Comparison of ENCODE assay signal across 23 cellular contexts in genomic region chr5:116502097-116502496, GRCh38.
DNase-seq lines count a peak whose midpoint lies in the region; ATAC-seq, FAIRE-seq and TF ChIP-seq lines count a peak whose summit lies in the region.
"Had no signal": no experiment of that assay in that cellular context is flagged by ENCODE, and none has a peak within 500 bp of the region (broad histone marks: within the 10 kb centered on the region; RNA-seq: fewer than 3 reads in every experiment).

No MANE protein-coding gene starts in this region.

- H3K14ac ChIP-seq in H9 (ENCODE audit: insufficient read depth, low read length) (no peak overlapping the region), H1 (ENCODE audit: insufficient read length) (no peak overlapping the region), trophoblast cell (ENCODE audit: low read length) (no peak overlapping the region)

- H4K12ac ChIP-seq in trophoblast cell (ENCODE audit: low read depth, low read length): no peak overlapping the region

- H3K79me2 ChIP-seq in H9 (ENCODE audit: insufficient read depth, low read length) (peaks cover 48% of the 10 kb centered on the region), H1 (ENCODE audit: control insufficient read depth in 1 of 2, insufficient read depth in 2 of 2, low read length in 2 of 2) (peaks cover 11 to 93% of the 10 kb centered on the region in 2 experiments; a peak in 3 of 4 replicates), trophoblast cell (ENCODE audit: control insufficient read depth, insufficient read depth, low read length, poor library complexity) (peaks cover 5% of the 10 kb centered on the region)

- no peak overlapping the region for H3K56ac ChIP-seq in H9 (ENCODE audit: insufficient read length, low read depth, low read length)
- H3K56ac ChIP-seq in H1 (replicated peaks; ENCODE audit: insufficient read length, low read depth, low read length): no peak overlapping the region

- H4K5ac ChIP-seq in H9 (ENCODE audit: insufficient read length, low read depth, low read length): no peak overlapping the region
- no peak overlapping the region for H4K5ac ChIP-seq in H1 (ENCODE audit: insufficient read length, low read depth, low read length)

- H4K91ac ChIP-seq in H9 (ENCODE audit: insufficient read length, low read depth, low read length): no peak overlapping the region
- no peak overlapping the region for H4K91ac ChIP-seq in H1 (replicated peaks; ENCODE audit: insufficient read length, low read length)
- H4K91ac ChIP-seq in trophoblast cell (ENCODE audit: low read depth, low read length): no peak overlapping the region

- peaks cover 45 to 78% (median 69%) of the 10 kb centered on the region in 3 experiments for H3K36me3 Mint-ChIP-seq in H9 (ENCODE audit: insufficient read depth in 1 of 3, low read depth in 3 of 3)

- no peak overlapping the region for H2AK5ac ChIP-seq in H9 (ENCODE audit: insufficient read length, low read length)
- H2AK5ac ChIP-seq in H1 (ENCODE audit: low read depth, low read length): no peak overlapping the region
- H2AK5ac ChIP-seq in trophoblast cell (ENCODE audit: low read length): no peak overlapping the region

- TF ChIP-seq EP300 in H1 (IDR thresholded peaks at IDR 0.05; ENCODE audit: borderline replicate concordance in 1 of 2, low read depth in 2 of 2, low read length in 2 of 2): no peak

- DNase-seq in H9: no peak
- peak in 4 of 7 donors; percentile 21 to 76 (median 55) for DNase-seq in adrenal gland
- no peak for DNase-seq in H1 (ENCODE audit: low read depth in 1 of 2, low spot score in 2 of 2)
- no peak for DNase-seq in trophoblast cell
- no peak for DNase-seq in cerebellar cortex (ENCODE audit: low spot score)
- DNase-seq in ecto neural progenitor cell (ENCODE audit: low spot score): no peak
- no peak for DNase-seq in kidney tubule cell (ENCODE audit: low spot score)
- DNase-seq: Caco-2; CD4-positive, alpha-beta T cell; DMS 273 treated with DMSO at 0.1 percent for 48 hours; DND-41; KG1; NCI-H1105; NCI-H146; NCI-H2029 treated with DMSO at 0.1 percent for 48 hours; NCI-H510A treated with DMSO at 0.1 percent for 48 hours; NCI-H774; NK-92 treated with Interleukin-12 subunit alpha and Interleukin-12 subunit beta, amount 100 ng/mL, for 24 hours; Peyer's patch had no signal

- H3K9ac ChIP-seq in H9 (ENCODE audit: extremely low read depth, insufficient read length, low read length) (no peak overlapping the region), H1 (replicated peaks in 1 of 4; ENCODE audit: extremely low read depth in 1 of 4, low read depth in 3 of 4, low read length in 3 of 4) (no peak overlapping the region), trophoblast cell (ENCODE audit: low read length) (no peak overlapping the region)

- H3K23me2 ChIP-seq in H9 (ENCODE audit: insufficient read length, low read depth, low read length, poor library complexity, severe bottlenecking) (no peaks in the 10 kb centered on the region), H1 (ENCODE audit: low read depth, low read length) (no peaks in the 10 kb centered on the region; the same call in 1 of the 2 replicates)

- H3K9me3 Mint-ChIP-seq in H9: no peaks in the 10 kb centered on the region
- H3K9me3 Mint-ChIP-seq: CD4-positive, alpha-beta T cell; GM23338 had no signal

- POLR2A ChIA-PET in H1 (lab: Charles Lee; ENCODE audit: partially characterized antibody): no interaction called here

- H3K4me2 ChIP-seq in H9 (ENCODE audit: insufficient read depth, insufficient read length, low read length): no peak overlapping the region
- no peak overlapping the region for H3K4me2 ChIP-seq in H1 (ENCODE audit: insufficient read depth in 1 of 2, low read depth in 2 of 2, low read length in 2 of 2)
- no peak overlapping the region for H3K4me2 ChIP-seq in trophoblast cell (ENCODE audit: low read length)
- H3K4me2 ChIP-seq: GM23338 had no signal

- H3K4ac ChIP-seq in H9 (ENCODE audit: low read depth, low read length) (no peak overlapping the region), H1 (replicated peaks; ENCODE audit: insufficient read length, low read depth, low read length) (no peak overlapping the region), trophoblast cell (ENCODE audit: low read depth, low read length) (peak overlapping the region; percentile 6)

- no peaks in the 10 kb centered on the region for H3K27me3 ChIP-seq in H9 (ENCODE audit: insufficient read depth, low read length)
- no peaks in the 10 kb centered on the region for H3K27me3 ChIP-seq in adrenal gland
- H3K27me3 ChIP-seq in H1 (replicated peaks in 1 of 4; ENCODE audit: control insufficient read depth in 3 of 4, extremely low read depth in 1 of 4, insufficient read depth in 3 of 4, low read length in 3 of 4): no peaks in the 10 kb centered on the region
- H3K27me3 ChIP-seq in trophoblast cell (ENCODE audit: insufficient read depth, low read length): no peaks in the 10 kb centered on the region
- H3K27me3 ChIP-seq: Peyer's patch had no signal

- H3K4me1 Mint-ChIP-seq in H9: peaks cover 40 to 51% of the 10 kb centered on the region in 2 experiments

- H3K4me3 ChIP-seq in adrenal gland: peak overlapping the region in 1 of 4 donors; percentile 0
- H3K4me3 ChIP-seq in H1 (ENCODE audit: extremely low read depth in 1 of 4, insufficient read depth in 2 of 4, low read depth in 3 of 4, low read length in 4 of 4): no peak overlapping the region
- no peak overlapping the region for H3K4me3 ChIP-seq in trophoblast cell (ENCODE audit: low read depth, low read length)
- H3K4me3 ChIP-seq: GM12878, GM23338, Peyer's patch had no signal

- no peak overlapping the region for H3K18ac ChIP-seq in H9 (ENCODE audit: insufficient read length, low read depth, low read length)
- no peak overlapping the region for H3K18ac ChIP-seq in H1 (ENCODE audit: extremely low read depth, low read length)
- no peak overlapping the region for H3K18ac ChIP-seq in trophoblast cell (ENCODE audit: low read length)

- H3K4me1 ChIP-seq in H9 (ENCODE audit: insufficient read depth, low read length): no peaks in the 10 kb centered on the region; the same call in 1 of the 2 replicates
- peaks cover 31 to 64% of the 10 kb centered on the region in 2 donors for H3K4me1 ChIP-seq in adrenal gland (replicated peaks in 1 of 2)
- peaks cover 3 to 9% (median 5%) of the 10 kb centered on the region in 4 experiments; a peak in 5 of 7 replicates for H3K4me1 ChIP-seq in H1 (replicated peaks in 1 of 4; ENCODE audit: control insufficient read depth in 3 of 4, insufficient read depth in 4 of 4, low read length in 3 of 4)
- peaks cover 9 to 13% of the 10 kb centered on the region in 2 experiments for H3K4me1 ChIP-seq in trophoblast cell (ENCODE audit: control insufficient read depth in 1 of 2, insufficient read depth in 2 of 2, low read length in 2 of 2)
- H3K4me1 ChIP-seq: Caco-2 had no signal

- CTCF ChIA-PET in H1 (lab: Charles Lee; ENCODE audit: partially characterized antibody): no interaction called here

- no peak for FAIRE-seq in H1 (lab: Jason Lieb, UNC)
- FAIRE-seq: GM12878 had no signal

- H3K27me3 Mint-ChIP-seq in H9 (ENCODE audit: low read depth): no peaks in the 10 kb centered on the region
- H3K27me3 Mint-ChIP-seq: CD4-positive, alpha-beta T cell had no signal

- H3K27ac Mint-ChIP-seq in H9: peak overlapping the region in 2 of 3 experiments; percentile 6 to 76; a peak in 1 of 7 replicates
- H3K27ac Mint-ChIP-seq: CD4-positive, alpha-beta T cell; GM23338 had no signal

- TF ChIP-seq POLR2A in adrenal gland (IDR thresholded peaks at IDR 0.05) (no peak), H1 (IDR thresholded peaks at IDR 0.05; ENCODE audit: control extremely low read depth in 1 of 2, low read depth in 2 of 2, low read length in 2 of 2) (no peak)

- H3K36me3 ChIP-seq in adrenal gland (replicated peaks in 1 of 2) (peaks cover 0 to 7% of the 10 kb centered on the region in 2 donors), H1 (ENCODE audit: control insufficient read depth in 2 of 4, insufficient read depth in 4 of 4, low read length in 3 of 4) (peaks cover 10 to 76% (median 41%) of the 10 kb centered on the region in 4 experiments), trophoblast cell (ENCODE audit: control insufficient read depth in 1 of 2, insufficient read depth in 2 of 2, low read length in 2 of 2) (peaks cover 15 to 26% of the 10 kb centered on the region in 2 experiments)

- H2BK20ac ChIP-seq in H9 (ENCODE audit: low read depth, low read length, poor library complexity, severe bottlenecking) (no peak overlapping the region), H1 (ENCODE audit: low read length) (no peak overlapping the region)

- H2BK5ac ChIP-seq in H9 (ENCODE audit: insufficient read length, low read length) (no peak overlapping the region), H1 (ENCODE audit: low read depth, low read length) (no peak overlapping the region), trophoblast cell (ENCODE audit: low read depth, low read length, poor library complexity) (no peak overlapping the region)

- intact Hi-C loops in adrenal gland (cut with DNase I): loop anchor here in 1 of 2 donors (10.0 kb wide), 1 partner anchor 73 kb away; the partner anchor contains the start of gene SEMA6A

- no peak overlapping the region for H4K8ac ChIP-seq in H9 (replicated peaks; ENCODE audit: insufficient read length, low read depth, low read length)
- H4K8ac ChIP-seq in H1 (ENCODE audit: extremely low read depth, insufficient read depth, low read length): peak overlapping the region; percentile 47; the same call in 1 of the 2 replicates
- H4K8ac ChIP-seq in trophoblast cell (ENCODE audit: low read depth, low read length): no peak overlapping the region

- no peaks in the 10 kb centered on the region for H4K20me1 ChIP-seq in H9 (ENCODE audit: control insufficient read depth, insufficient read depth, insufficient read length)
- peaks cover 9 to 10% of the 10 kb centered on the region in 2 experiments for H4K20me1 ChIP-seq in H1 (replicated peaks in 1 of 2; ENCODE audit: control insufficient read depth in 1 of 2, insufficient read depth in 2 of 2, low read length in 2 of 2)

- H2BK15ac ChIP-seq in H9 (ENCODE audit: low read depth, low read length) (no peak overlapping the region), H1 (ENCODE audit: low read length) (no peak overlapping the region)

- WGBS in H9 (ENCODE audit: extremely low coverage, insufficient read length, low lambda C conversion rate): no CpG with 5 or more reads among the region's 4 CpGs
- 30 to 45% (median 43%) methylated on average over 4 of the region's 4 CpGs for whole genome bisulfite sequencing in adrenal gland, 4 donors
- 91% methylated on average over 4 of the region's 4 CpGs; no CpG with 5 or more reads in 1 of the 2 experiments for WGBS in H1 (ENCODE audit: extremely low coverage in 1 of 2, insufficient coverage in 1 of 2, insufficient read length in 1 of 2, insufficient replicate concordance in 2 of 2, low coverage in 1 of 2, low lambda C conversion rate in 2 of 2, missing lambda C conversion rate in 1 of 2), 2 experiments
- WGBS in trophoblast cell (ENCODE audit: extremely low coverage, insufficient coverage, insufficient read length): no CpG with 5 or more reads among the region's 4 CpGs

- no peak overlapping the region for H2BK120ac ChIP-seq in H9 (ENCODE audit: low read depth, low read length, poor library complexity, severe bottlenecking)
- H2BK120ac ChIP-seq in H1 (replicated peaks; ENCODE audit: low read depth, low read length): no peak overlapping the region
- no peak overlapping the region for H2BK120ac ChIP-seq in trophoblast cell (ENCODE audit: insufficient read depth, low read length, poor library complexity)

- TF ChIP-seq RAD21 in H1 (IDR thresholded peaks at IDR 0.05 in 1 of 2, conservative IDR thresholded peaks at IDR 0.05 in 1 of 2; ENCODE audit: low read depth in 2 of 2, low read length in 2 of 2): no peak

- no peak overlapping the region for H3K27ac ChIP-seq in H9 (ENCODE audit: insufficient read length, low read depth, low read length)
- peak overlapping the region in 4 of 5 donors; percentile 46 to 75 (median 56) for H3K27ac ChIP-seq in adrenal gland
- H3K27ac ChIP-seq in H1 (ENCODE audit: low read depth, low read length): no peak overlapping the region
- H3K27ac ChIP-seq in trophoblast cell (ENCODE audit: low read depth, low read length): peak overlapping the region; percentile 8
- H3K27ac ChIP-seq: Peyer's patch had no signal

- H2BK12ac ChIP-seq in H9 (ENCODE audit: insufficient read length, low read depth, low read length): no peak overlapping the region
- H2BK12ac ChIP-seq in H1 (ENCODE audit: low read depth, low read length): no peak overlapping the region
- no peak overlapping the region for H2BK12ac ChIP-seq in trophoblast cell (ENCODE audit: low read length)

- TF ChIP-seq CTCF in H9 (conservative IDR thresholded peaks at IDR 0.05) (no peak), adrenal gland (IDR thresholded peaks at IDR 0.05) (no peak), H1 (IDR thresholded peaks at IDR 0.05; ENCODE audit: control extremely low read depth in 1 of 3, insufficient read depth in 1 of 3, low read depth in 1 of 3, low read length in 3 of 3) (no peak)

- no peak overlapping the region for H3T11ph ChIP-seq in H9 (ENCODE audit: low read length)

- H3K9me3 ChIP-seq in H9 (ENCODE audit: control insufficient read depth, low read depth, low read length) (no peaks in the 10 kb centered on the region), adrenal gland (replicated peaks in 1 of 3) (no peaks in the 10 kb centered on the region), H1 (ENCODE audit: insufficient read depth in 2 of 2, low read depth in 1 of 2, low read length in 1 of 2) (no peaks in the 10 kb centered on the region), trophoblast cell (ENCODE audit: insufficient read depth, low read depth, low read length) (no peaks in the 10 kb centered on the region)
- H3K9me3 ChIP-seq: Caco-2, Peyer's patch had no signal

- no peak overlapping the region for H3K23ac ChIP-seq in H9 (ENCODE audit: insufficient read length, low read depth, low read length)
- no peak overlapping the region for H3K23ac ChIP-seq in H1 (ENCODE audit: insufficient read length)
- peak overlapping the region; percentile 4 for H3K23ac ChIP-seq in trophoblast cell (ENCODE audit: low read length)

- H3K79me1 ChIP-seq in H9 (ENCODE audit: insufficient read depth, low read depth, low read length, poor library complexity, severe bottlenecking): peaks cover 10% of the 10 kb centered on the region
- peaks cover 2% of the 10 kb centered on the region; the same call in 1 of the 2 replicates for H3K79me1 ChIP-seq in H1 (ENCODE audit: low read depth, low read length)
- H3K79me1 ChIP-seq in trophoblast cell (ENCODE audit: low read length): no peaks in the 10 kb centered on the region

- no peak for ATAC-seq in GM19351 (IDR thresholded peaks at IDR 0.05; ENCODE audit: unreplicated experiment)
- ATAC-seq: GM12878, GM23338, HCT116 had no signal

- H3K4me3 Mint-ChIP-seq in H9: no peak overlapping the region
- H3K4me3 Mint-ChIP-seq: CD4-positive, alpha-beta T cell; GM23338 had no signal

- H2AFZ ChIP-seq in H9 (ENCODE audit: low read length) (no peak overlapping the region), H1 (ENCODE audit: low read length) (no peak overlapping the region), trophoblast cell (ENCODE audit: insufficient read depth, low read length, poor library complexity) (no peak overlapping the region)
- H2AFZ ChIP-seq: GM23338 had no signal

Comparison
In these comparisons a context has a peak if more than half of its experiments do, and no peak if none do; other contexts are left out.
1. DNase-seq: peak in adrenal gland (4 of 7); none in H9 (single experiment), H1 (0 of 2), trophoblast cell (0 of 2), cerebellar cortex (single experiment), ecto neural progenitor cell (single experiment) and kidney tubule cell (single experiment).
2. H3K27ac ChIP-seq: peak in adrenal gland (4 of 5) and trophoblast cell (single experiment); none in H9 (single experiment) and H1 (single experiment).